ENCODE assay signal across 18 cellular contexts in the genomic region with DNA sequence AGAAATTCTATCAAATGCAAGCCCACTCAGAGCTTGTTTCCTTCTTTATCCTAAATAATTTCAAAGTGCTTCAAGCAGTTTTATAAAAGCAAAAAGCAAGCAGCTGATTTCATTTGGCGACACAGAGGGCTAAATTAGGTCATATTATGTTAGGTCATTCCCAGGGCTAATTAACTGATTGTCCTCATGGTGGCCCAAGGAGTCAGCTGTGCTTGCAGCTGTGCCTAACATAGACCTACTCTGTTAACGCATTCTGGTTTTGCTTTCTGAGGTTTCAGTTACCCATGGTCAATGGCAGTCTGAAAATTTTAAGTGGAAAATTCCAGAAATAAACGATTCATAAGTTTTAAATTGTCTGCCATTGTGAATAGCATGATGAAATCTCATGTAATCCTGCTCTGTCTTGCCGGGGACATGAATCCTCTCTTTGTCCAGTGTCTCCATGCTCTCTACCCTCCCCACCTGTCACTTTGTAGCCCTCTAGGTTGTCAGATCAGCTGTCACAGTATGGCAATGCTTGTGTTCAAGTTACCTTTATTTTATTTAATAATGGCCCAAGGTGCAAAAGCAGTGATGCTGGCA.
DNase-seq lines count a peak whose midpoint lies in the region; ATAC-seq and TF ChIP-seq lines count a peak whose summit lies in the region.
"Had no signal": no experiment of that assay in that cellular context is flagged by ENCODE, and none has a peak within 500 bp of the region (broad histone marks: within the 10 kb centered on the region; RNA-seq: fewer than 3 reads in every experiment).

No MANE protein-coding gene starts in this region.

- no peak overlapping the region for H3K4me3 Mint-ChIP-seq in activated naive CD8-positive, alpha-beta T cell treated with anti-CD3 and anti-CD28 coated beads for 36 hours
- H3K4me3 Mint-ChIP-seq in activated CD4-positive, alpha-beta T cell treated with anti-CD3 and anti-CD28 coated beads, Interleukin-2, amount 10 ng/mL, durations not matched to agents 7 days and 5 days, result no peak overlapping the region
- H3K4me3 Mint-ChIP-seq: activated CD8-positive, alpha-beta T cell treated with anti-CD3 and anti-CD28 coated beads, Interleukin-2, amount 10 ng/mL, durations not matched to agents 7 days and 5 days; nephron progenitor cell; type B pancreatic cell had no signal

- 23 to 38% (median 26%) methylated on average over 4 of the region's 4 CpGs for WGBS in psoas muscle, 3 donors

- H3K4me3 ChIP-seq in RWPE2 (ENCODE audit: severe bottlenecking), result no peak overlapping the region
- H3K4me3 ChIP-seq in psoas muscle, result no peak overlapping the region
- H3K4me3 ChIP-seq: hepatocyte, left lung, MG63, sigmoid colon had no signal

- ATAC-seq in RWPE2 (ENCODE audit: low read depth), result no peak
- no peak for ATAC-seq in foreskin keratinocyte
- peak in 3 of 4 donors; percentile 39 to 53 (median 42) for ATAC-seq in psoas muscle
- no peak for ATAC-seq in HG03442 (IDR thresholded peaks at IDR 0.05; ENCODE audit: unreplicated experiment)
- ATAC-seq in GM21447 (IDR thresholded peaks at IDR 0.05; ENCODE audit: unreplicated experiment), result no peak
- ATAC-seq: activated CD8-positive, alpha-beta T cell treated with anti-CD3 and anti-CD28 coated beads, Interleukin-2, amount 10 ng/mL, durations not matched to agents 7 days and 5 days had no signal

- intact Hi-C loops in psoas muscle (cut with DNase I), result loop anchor here in 1 of 2 donors (5.0 kb wide), 2 partner anchors 50 to 70 kb away; no protein-coding TSS in a partner anchor

- H3K9me3 ChIP-seq in RWPE2 (ENCODE audit: severe bottlenecking) (no peaks in the 10 kb centered on the region), psoas muscle (no peaks in the 10 kb centered on the region)
- H3K9me3 ChIP-seq: left lung, sigmoid colon had no signal

- DNase-seq in H4 (ENCODE audit: low spot score) (peak; percentile 3), RWPE2 (ENCODE audit: low spot score) (no peak), foreskin keratinocyte (no peak), psoas muscle (no peak)
- DNase-seq in activated naive CD8-positive, alpha-beta T cell treated with anti-CD3 and anti-CD28 coated beads for 36 hours, result no peak
- DNase-seq in activated CD4-positive, alpha-beta T cell treated with anti-CD3 and anti-CD28 coated beads, Interleukin-2, amount 10 ng/mL, durations not matched to agents 7 days and 5 days, result no peak
- DNase-seq: activated CD8-positive, alpha-beta T cell treated with anti-CD3 and anti-CD28 coated beads, Interleukin-2, amount 10 ng/mL, durations not matched to agents 7 days and 5 days; left lung; NCI-H2081; nephron progenitor cell; sigmoid colon; stimulated activated CD4-positive, alpha-beta T cell treated with anti-CD3 and anti-CD28 coated beads, Interleukin-4, amount 100 ng/mL, for 4 hours had no signal

- no peak overlapping the region for H3K27ac Mint-ChIP-seq in activated naive CD8-positive, alpha-beta T cell treated with anti-CD3 and anti-CD28 coated beads for 36 hours
- no peak overlapping the region for H3K27ac Mint-ChIP-seq in activated CD4-positive, alpha-beta T cell treated with anti-CD3 and anti-CD28 coated beads, Interleukin-2, amount 10 ng/mL, durations not matched to agents 7 days and 5 days
- H3K27ac Mint-ChIP-seq: activated CD8-positive, alpha-beta T cell treated with anti-CD3 and anti-CD28 coated beads, Interleukin-2, amount 10 ng/mL, durations not matched to agents 7 days and 5 days; activated T-helper 2 cell treated with anti-CD3 and anti-CD28 coated beads, Interferon-gamma antibody, Interleukin-2, Interleukin-4, amounts not matched to agents 10 μg/mL and 5 μg/mL and 100 μg/mL, durations not matched to agents 14 hours and 24 hours and 36 hours; nephron progenitor cell; type B pancreatic cell had no signal

- no peaks in the 10 kb centered on the region for H3K4me1 Mint-ChIP-seq in activated naive CD8-positive, alpha-beta T cell treated with anti-CD3 and anti-CD28 coated beads for 36 hours
- H3K4me1 Mint-ChIP-seq in activated CD4-positive, alpha-beta T cell treated with anti-CD3 and anti-CD28 coated beads, Interleukin-2, amount 10 ng/mL, durations not matched to agents 7 days and 5 days, result no peaks in the 10 kb centered on the region
- H3K4me1 Mint-ChIP-seq: nephron progenitor cell had no signal

- TF ChIP-seq CTCF in RWPE2 (IDR thresholded peaks at IDR 0.05; ENCODE audit: poor library complexity, severe bottlenecking), result no peak
- TF ChIP-seq CTCF in foreskin keratinocyte (conservative IDR thresholded peaks at IDR 0.05), result no peak
- TF ChIP-seq CTCF in psoas muscle (IDR thresholded peaks at IDR 0.05), result no peak

- H3K27me3 Mint-ChIP-seq in activated naive CD8-positive, alpha-beta T cell treated with anti-CD3 and anti-CD28 coated beads for 36 hours, result peaks cover 8% of the 10 kb centered on the region
- H3K27me3 Mint-ChIP-seq in activated CD4-positive, alpha-beta T cell treated with anti-CD3 and anti-CD28 coated beads, Interleukin-2, amount 10 ng/mL, durations not matched to agents 7 days and 5 days, result no peaks in the 10 kb centered on the region
- H3K27me3 Mint-ChIP-seq: type B pancreatic cell had no signal

- no peaks in the 10 kb centered on the region for H3K36me3 ChIP-seq in RWPE2 (ENCODE audit: low read depth)
- H3K36me3 ChIP-seq in psoas muscle (ENCODE audit: insufficient read depth in 1 of 2, low read depth in 1 of 2), result no peaks in the 10 kb centered on the region
- H3K36me3 ChIP-seq: left lung, MG63, sigmoid colon had no signal

- CTCF ChIA-PET in activated CD4-positive, alpha-beta T cell treated with anti-CD3 and anti-CD28 coated beads, Interleukin-2, amount 10 ng/mL, durations not matched to agents 7 days and 5 days (lab: Charles Lee), result no interaction called here

- H3K36me3 Mint-ChIP-seq in activated naive CD8-positive, alpha-beta T cell treated with anti-CD3 and anti-CD28 coated beads for 36 hours, result no peaks in the 10 kb centered on the region
- H3K36me3 Mint-ChIP-seq in activated CD4-positive, alpha-beta T cell treated with anti-CD3 and anti-CD28 coated beads, Interleukin-2, amount 10 ng/mL, durations not matched to agents 7 days and 5 days (ENCODE audit: low read depth), result no peaks in the 10 kb centered on the region
- H3K36me3 Mint-ChIP-seq: type B pancreatic cell had no signal

- no peaks in the 10 kb centered on the region for H3K9me3 Mint-ChIP-seq in activated naive CD8-positive, alpha-beta T cell treated with anti-CD3 and anti-CD28 coated beads for 36 hours
- H3K9me3 Mint-ChIP-seq in activated CD4-positive, alpha-beta T cell treated with anti-CD3 and anti-CD28 coated beads, Interleukin-2, amount 10 ng/mL, durations not matched to agents 7 days and 5 days, result no peaks in the 10 kb centered on the region
- H3K9me3 Mint-ChIP-seq: activated T-helper 2 cell treated with anti-CD3 and anti-CD28 coated beads, Interferon-gamma antibody, Interleukin-2, Interleukin-4, amounts not matched to agents 10 μg/mL and 5 μg/mL and 100 μg/mL, durations not matched to agents 14 hours and 24 hours and 36 hours; nephron progenitor cell; type B pancreatic cell had no signal

- H3K27ac ChIP-seq in RWPE2 (ENCODE audit: poor library complexity, severe bottlenecking) (peak overlapping the region; percentile 82), foreskin keratinocyte (peak overlapping the region; percentile 67), psoas muscle (peak overlapping the region; percentile 51)
- H3K27ac ChIP-seq: hepatocyte, left lung had no signal

- POLR2A ChIA-PET in activated CD4-positive, alpha-beta T cell treated with anti-CD3 and anti-CD28 coated beads, Interleukin-2, amount 10 ng/mL, durations not matched to agents 7 days and 5 days (lab: Charles Lee), result no interaction called here

- no peaks in the 10 kb centered on the region for H3K27me3 ChIP-seq in RWPE2 (ENCODE audit: insufficient read depth, poor library complexity, severe bottlenecking)
- no peaks in the 10 kb centered on the region for H3K27me3 ChIP-seq in foreskin keratinocyte
- H3K27me3 ChIP-seq in psoas muscle (ENCODE audit: insufficient read depth in 3 of 3, low read length in 2 of 3), result no peaks in the 10 kb centered on the region
- H3K27me3 ChIP-seq: left lung, MG63, sigmoid colon had no signal

- H3K4me1 ChIP-seq in RWPE2 (ENCODE audit: insufficient read depth, poor library complexity, severe bottlenecking) (peaks cover 28% of the 10 kb centered on the region), foreskin keratinocyte (peaks cover 17% of the 10 kb centered on the region), psoas muscle (peaks cover 15% of the 10 kb centered on the region)
- H3K4me1 ChIP-seq: left lung had no signal

Comparison
In these comparisons a context has a peak if more than half of its experiments do, and no peak if none do; other contexts are left out.
1. ATAC-seq: peak in psoas muscle (3 of 4); none in RWPE2 (single experiment), foreskin keratinocyte (single experiment), HG03442 (single experiment) and GM21447 (single experiment).
2. Peak in every context shown above with its lines, with median percentiles within 50 percentile points of each other: H3K27ac ChIP-seq.